8 cellular contexts compared by ENCODE assay signal in the genomic region with DNA sequence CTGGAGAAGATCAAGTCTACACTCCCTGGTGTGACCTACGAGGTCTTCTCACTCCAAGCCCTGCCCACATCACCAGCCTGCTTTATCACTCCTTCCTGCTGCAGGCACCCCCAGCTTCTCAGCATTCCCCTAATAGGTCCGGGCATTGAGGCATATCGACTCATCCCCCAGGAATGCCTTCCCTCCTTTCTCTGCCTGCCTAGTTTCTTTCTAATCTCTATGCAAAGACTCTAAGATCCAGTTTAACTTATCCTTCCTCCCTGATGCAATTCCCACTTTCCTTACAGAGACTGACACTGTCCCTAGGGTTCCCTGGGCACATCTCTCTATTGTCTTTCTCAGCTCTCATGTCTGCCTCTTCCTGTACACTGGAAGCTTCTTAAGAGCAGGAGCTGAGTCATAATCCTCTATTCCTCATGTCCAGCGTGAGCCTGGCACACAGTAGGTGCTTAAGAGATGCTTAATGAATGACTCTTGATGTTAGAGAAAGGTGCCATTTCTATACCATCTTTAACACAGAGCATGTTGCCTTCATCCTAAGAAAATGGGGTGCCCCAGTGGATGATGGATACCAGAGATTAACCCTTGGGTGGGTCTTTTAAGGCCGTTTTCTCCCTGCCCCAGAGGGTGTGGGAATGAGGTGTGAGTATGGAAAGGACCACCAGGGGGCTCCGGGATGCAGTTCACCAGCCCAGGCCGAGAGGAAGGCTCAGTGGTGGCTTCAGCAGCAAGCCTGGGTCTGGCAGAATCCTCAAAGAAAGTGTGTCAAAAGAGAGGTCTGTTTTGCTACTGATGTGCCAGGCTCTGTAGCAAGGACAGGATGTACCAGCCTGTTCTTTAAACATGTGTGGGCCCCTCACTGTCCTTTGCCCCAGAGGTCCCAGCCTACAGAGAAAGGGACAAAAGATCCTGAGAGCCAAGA. TPM values are rescaled to one million over a fixed set of nuclear protein-coding genes. Genes with fewer than 3 reads are reported as not detected.
DNase-seq lines count a peak whose midpoint lies in the region; ATAC-seq and TF ChIP-seq lines count a peak whose summit lies in the region.

No MANE protein-coding gene starts in this region.

- peak; percentile 68 to 77 (median 74) for ATAC-seq in right lobe of liver
- ATAC-seq in HG02870 (IDR thresholded peaks at IDR 0.05; ENCODE audit: unreplicated experiment): no peak

- H3K4me1 ChIP-seq in KMS-11 (ENCODE audit: low read depth, poor library complexity, severe bottlenecking): no peaks in the 10 kb centered on the region
- peaks cover 0 to 10% (median 4%) of the 10 kb centered on the region in 4 donors for H3K4me1 ChIP-seq in right lobe of liver

- H3K27me3 ChIP-seq in KMS-11 (ENCODE audit: insufficient read depth, low read depth) (no peaks in the 10 kb centered on the region), right lobe of liver (no peaks in the 10 kb centered on the region)

- TF ChIP-seq CTCF in KMS-11 (conservative IDR thresholded peaks at IDR 0.05; ENCODE audit: low read depth, low read length) (peak; percentile 79), right lobe of liver (IDR thresholded peaks at IDR 0.05) (peak; percentile 39 to 54 (median 48))

- H3K36me3 ChIP-seq in KMS-11 (ENCODE audit: insufficient read depth): no peaks in the 10 kb centered on the region
- H3K36me3 ChIP-seq in right lobe of liver: peaks cover 0 to 2% (median 0%) of the 10 kb centered on the region in 4 donors

- no peak overlapping the region for H3K9ac ChIP-seq in KMS-11

- intact Hi-C loops in right lobe of liver (cut with DNase I): no loop called here

- H3K9me3 Mint-ChIP-seq in activated naive CD4-positive, alpha-beta T cell treated with anti-CD3 and anti-CD28 coated beads, Interleukin-2, amount 10 ng/mL, durations not matched to agents 7 days and 5 days: no peaks in the 10 kb centered on the region

- no peak overlapping the region for H3K4me3 Mint-ChIP-seq in activated naive CD4-positive, alpha-beta T cell treated with anti-CD3 and anti-CD28 coated beads, Interleukin-2, amount 10 ng/mL, durations not matched to agents 7 days and 5 days

- H3K27ac Mint-ChIP-seq in activated naive CD4-positive, alpha-beta T cell treated with anti-CD3 and anti-CD28 coated beads, Interleukin-2, amount 10 ng/mL, durations not matched to agents 7 days and 5 days: no peak overlapping the region

- no peak overlapping the region for H3K4me2 ChIP-seq in KMS-11

- CTCF ChIA-PET in activated naive CD4-positive, alpha-beta T cell treated with anti-CD3 and anti-CD28 coated beads, Interleukin-2, amount 10 ng/mL, durations not matched to agents 7 days and 5 days (lab: Charles Lee): interaction anchor here (0.8 to 2.5 kb wide), 9 partner anchors 9 to 487 kb away, joined by 3 to 9 read pairs (median 3); no protein-coding TSS in a partner anchor

- H3K4me1 Mint-ChIP-seq in activated naive CD4-positive, alpha-beta T cell treated with anti-CD3 and anti-CD28 coated beads, Interleukin-2, amount 10 ng/mL, durations not matched to agents 7 days and 5 days: no peaks in the 10 kb centered on the region

- H3K4me3 ChIP-seq in KMS-11 (IDR thresholded peaks at IDR 0.05; ENCODE audit: insufficient read depth, low read depth, low read length) (no peak overlapping the region), right lobe of liver (no peak overlapping the region)

- no peaks in the 10 kb centered on the region for H4K20me1 ChIP-seq in KMS-11 (ENCODE audit: insufficient read depth)

- peaks cover 20% of the 10 kb centered on the region for H3K27me3 Mint-ChIP-seq in activated naive CD4-positive, alpha-beta T cell treated with anti-CD3 and anti-CD28 coated beads, Interleukin-2, amount 10 ng/mL, durations not matched to agents 7 days and 5 days

- H3K27ac ChIP-seq in KMS-11 (no peak overlapping the region), cingulate gyrus (ENCODE audit: low read depth, low read length) (peak overlapping the region; percentile 3), right lobe of liver (no peak overlapping the region)

- no peaks in the 10 kb centered on the region for H3K36me3 Mint-ChIP-seq in activated naive CD4-positive, alpha-beta T cell treated with anti-CD3 and anti-CD28 coated beads, Interleukin-2, amount 10 ng/mL, durations not matched to agents 7 days and 5 days

- no peaks in the 10 kb centered on the region for H3K9me3 ChIP-seq in right lobe of liver

- DNase-seq in activated naive CD4-positive, alpha-beta T cell treated with anti-CD3 and anti-CD28 coated beads, Interleukin-2, amount 10 ng/mL, durations not matched to agents 7 days and 5 days: peak; percentile 57
- no peak for DNase-seq in activated naive CD4-positive, alpha-beta T cell treated with Interleukin-2 at 50 U/mL for 16 hours
- DNase-seq in SK-N-DZ (ENCODE audit: low spot score) (peak; percentile 86), right lobe of liver (peak in 1 of 3 donors; percentile 36)
- peak; percentile 68 for DNase-seq in stimulated activated CD8-positive, alpha-beta memory T cell treated with anti-CD3 and anti-CD28 coated beads, Interleukin-4, amount 100 ng/mL, for 48 hours

- WGBS in right lobe of liver (ENCODE audit: insufficient coverage, low coverage, low lambda C conversion rate, missing lambda C conversion rate): 27% methylated on average over 7 of the region's 7 CpGs

- no peak overlapping the region for H2AFZ ChIP-seq in KMS-11 (ENCODE audit: low read depth)

- no peak for TF ChIP-seq POLR2A in right lobe of liver (IDR thresholded peaks at IDR 0.05)

- no peaks in the 10 kb centered on the region for H3K79me2 ChIP-seq in KMS-11 (ENCODE audit: insufficient read depth, low read depth)

RNA-seq across cellular contexts. Expression of gene PARVA, which starts 34.7 kb away (rescaled TPM):
- 63.4 and 64.4 TPM in 2 replicates for polyA plus RNA-seq in SK-N-DZ (2014; cell fraction: cytosol; rRNA removed)
- 26.6 and 30.5 TPM in 2 replicates for polyA plus RNA-seq in SK-N-DZ (2014; cell fraction: nucleus; rRNA removed)
- 10 to 100 TPM; 11.1 to 27.5 (median 21.8) TPM for total RNA-seq in right lobe of liver
